28 cellular contexts compared by ENCODE assay signal in the genomic region with DNA sequence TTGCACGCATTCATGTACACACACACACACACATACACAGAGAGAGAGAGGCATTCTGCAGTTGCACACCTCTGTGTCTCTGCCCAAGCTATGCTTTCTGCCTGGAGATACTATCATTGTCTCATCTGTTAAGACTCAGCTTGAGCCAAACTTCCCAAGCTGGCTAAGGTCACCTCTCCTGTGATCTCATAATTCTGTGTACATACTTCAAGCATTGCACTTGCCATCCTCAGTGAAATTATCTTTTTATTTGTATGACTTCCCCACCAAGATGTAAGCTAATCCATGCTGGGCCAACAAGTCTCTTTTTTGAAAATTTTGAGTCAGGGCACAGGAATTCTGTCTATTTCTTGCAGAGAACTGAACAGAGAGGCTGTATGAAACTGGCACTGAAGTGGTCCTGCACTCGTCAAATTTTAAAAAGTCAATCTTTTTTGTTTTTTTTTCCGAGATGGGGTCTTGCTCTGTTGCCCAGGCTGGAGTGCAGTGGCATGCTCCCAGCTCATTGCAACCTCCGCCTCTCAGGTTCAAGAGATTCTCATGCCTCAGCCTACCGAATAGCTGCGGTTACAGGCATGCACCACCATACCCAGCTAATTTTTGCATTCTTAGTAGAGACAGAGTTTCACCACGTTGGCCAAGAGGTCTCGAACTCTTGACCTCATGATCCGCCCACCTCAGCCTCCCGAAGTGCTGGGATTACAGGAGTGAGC. TPM values are rescaled to one million over a fixed set of nuclear protein-coding genes. Genes with fewer than 3 reads are reported as not detected.
A peak's percentile ranks its signal among the peaks of the same experiment; 100 is the strongest.
DNase-seq lines count a peak whose midpoint lies in the region; ATAC-seq and TF ChIP-seq lines count a peak whose summit lies in the region.
"Had no signal": no experiment of that assay in that cellular context is flagged by ENCODE, and none has a peak within 500 bp of the region (broad histone marks: within the 10 kb centered on the region; RNA-seq: fewer than 3 reads in every experiment).

No MANE protein-coding gene starts in this region.

- 77 to 78% methylated on average over 10 of the region's 10 CpGs for WGBS in GM23248 (ENCODE audit: low coverage in 1 of 2, low lambda C conversion rate in 2 of 2, missing lambda C conversion rate in 2 of 2), 2 experiments

- H3K27ac ChIP-seq in GM23248: peak overlapping the region; percentile 25; the same call in 1 of the 2 replicates
- H3K27ac ChIP-seq in parathyroid adenoma: peak overlapping the region; percentile 15
- no peak overlapping the region for H3K27ac ChIP-seq in naive thymus-derived CD4-positive, alpha-beta T cell (ENCODE audit: low read depth, low read length)
- H3K27ac ChIP-seq in coronary artery: peak overlapping the region in 1 of 2 donors; percentile 2
- H3K27ac ChIP-seq: HL-60, PC-9, transverse colon had no signal

- in situ Hi-C loops in GM23248 (cut with MboI): no loop called here

- no peaks in the 10 kb centered on the region for H4K20me1 ChIP-seq in GM23248 (ENCODE audit: insufficient read depth)

- no peaks in the 10 kb centered on the region for H3K36me3 ChIP-seq in GM23248 (ENCODE audit: low read depth)
- H3K36me3 ChIP-seq in adipocyte (ENCODE audit: control insufficient read depth, insufficient read depth, low read length, severe bottlenecking): peaks cover 11% of the 10 kb centered on the region
- no peaks in the 10 kb centered on the region for H3K36me3 ChIP-seq in parathyroid adenoma (ENCODE audit: control insufficient read depth, insufficient read depth, low read length)
- H3K36me3 ChIP-seq in naive thymus-derived CD4-positive, alpha-beta T cell (ENCODE audit: control insufficient read depth in 2 of 3, insufficient read depth in 3 of 3, low read length in 3 of 3): no peaks in the 10 kb centered on the region
- H3K36me3 ChIP-seq: transverse colon had no signal

- H3F3A ChIP-seq in GM23248 (ENCODE audit: insufficient read depth): peaks cover 38% of the 10 kb centered on the region

- DNase-seq in GM23248 (peak; percentile 70), adipocyte (ENCODE audit: low read depth) (peak; percentile 48), fibroblast of mammary gland (ENCODE audit: low read depth) (peak; percentile 76), DMS79 (lab: John Stamatoyannopoulos, UW) (no peak), coronary artery (ENCODE audit: low spot score) (no peak)
- DNase-seq in naive thymus-derived CD4-positive, alpha-beta T cell: no peak
- DNase-seq: activated B cell treated with CpG ODN at 0.5 μM for 24 hours; activated naive CD4-positive, alpha-beta T cell treated with anti-CD3 and anti-CD28 coated beads for 36 hours; amygdala; CD8-positive, alpha-beta memory T cell; GDM1; H7; hippocampal formation; left ventricle myocardium superior; NCI-H1436 treated with DMSO at 0.1 percent for 48 hours; NCI-H510A treated with DMSO at 0.1 percent for 48 hours; NK-92 treated with Interleukin-12 subunit alpha and Interleukin-12 subunit beta, amount 100 ng/mL, for 24 hours; PC-9; psoas muscle; SHP77; stimulated activated CD8-positive, alpha-beta memory T cell treated with anti-CD3 and anti-CD28 coated beads, Interleukin-4, amount 100 ng/mL, for 48 hours; T-helper 9 cell; transverse colon had no signal

- H2AFZ ChIP-seq in GM23248: no peak overlapping the region
- no peak overlapping the region for H2AFZ ChIP-seq in parathyroid adenoma
- H2AFZ ChIP-seq: PC-9 had no signal

- H3K27ac Mint-ChIP-seq in naive thymus-derived CD4-positive, alpha-beta T cell: no peak overlapping the region
- H3K27ac Mint-ChIP-seq: activated B cell treated with CpG ODN at 0.5 μM for 24 hours; activated naive CD4-positive, alpha-beta T cell treated with anti-CD3 and anti-CD28 coated beads for 36 hours; CD8-positive, alpha-beta memory T cell; IgD-negative memory B cell had no signal

- intact Hi-C loops in naive thymus-derived CD4-positive, alpha-beta T cell (cut with micrococcal nuclease): no loop called here

- no peak overlapping the region for H3K4me3 Mint-ChIP-seq in naive thymus-derived CD4-positive, alpha-beta T cell
- H3K4me3 Mint-ChIP-seq: activated B cell treated with CpG ODN at 0.5 μM for 24 hours; activated naive CD4-positive, alpha-beta T cell treated with anti-CD3 and anti-CD28 coated beads for 36 hours; CD8-positive, alpha-beta memory T cell had no signal

- H3K4me2 ChIP-seq in GM23248 (ENCODE audit: unreplicated experiment): no peak overlapping the region
- no peak overlapping the region for H3K4me2 ChIP-seq in parathyroid adenoma (ENCODE audit: low read length)
- H3K4me2 ChIP-seq: PC-9 had no signal

- no peak for TF ChIP-seq CTCF in fibroblast of mammary gland (conservative IDR thresholded peaks at IDR 0.05; ENCODE audit: control insufficient read depth, insufficient read depth, low read depth, low read length)
- no peak for TF ChIP-seq CTCF in parathyroid adenoma (IDR thresholded peaks at IDR 0.05)
- TF ChIP-seq CTCF in coronary artery (IDR thresholded peaks at IDR 0.05): no peak

- no peaks in the 10 kb centered on the region for H3K4me1 Mint-ChIP-seq in naive thymus-derived CD4-positive, alpha-beta T cell
- H3K4me1 Mint-ChIP-seq: activated B cell treated with CpG ODN at 0.5 μM for 24 hours; CD8-positive, alpha-beta memory T cell; IgD-negative memory B cell had no signal

- H3K9me3 Mint-ChIP-seq in naive thymus-derived CD4-positive, alpha-beta T cell: peaks cover 0 to 3% (median 0%) of the 10 kb centered on the region in 11 donors
- H3K9me3 Mint-ChIP-seq: activated B cell treated with CpG ODN at 0.5 μM for 24 hours; activated naive CD4-positive, alpha-beta T cell treated with anti-CD3 and anti-CD28 coated beads for 36 hours had no signal

- no peak for ATAC-seq in naive thymus-derived CD4-positive, alpha-beta T cell
- ATAC-seq in GM19023 (IDR thresholded peaks at IDR 0.05; ENCODE audit: unreplicated experiment): no peak
- ATAC-seq: gastroesophageal sphincter, left ventricle myocardium superior, psoas muscle had no signal

- POLR2A ChIA-PET in naive thymus-derived CD4-positive, alpha-beta T cell (lab: Charles Lee): no interaction called here

- CTCF ChIA-PET in naive thymus-derived CD4-positive, alpha-beta T cell (lab: Charles Lee): no interaction called here

- H3K9ac ChIP-seq in GM23248: no peak overlapping the region
- no peak overlapping the region for H3K9ac ChIP-seq in adipocyte (ENCODE audit: low read length)
- H3K9ac ChIP-seq in parathyroid adenoma: no peak overlapping the region

- no peak overlapping the region for H3K4me3 ChIP-seq in GM23248
- H3K4me3 ChIP-seq in adipocyte (ENCODE audit: low read length): no peak overlapping the region
- no peak overlapping the region for H3K4me3 ChIP-seq in fibroblast of mammary gland (ENCODE audit: control insufficient read depth, low read depth, low read length)
- no peak overlapping the region for H3K4me3 ChIP-seq in parathyroid adenoma (ENCODE audit: low read depth, low read length)
- H3K4me3 ChIP-seq in naive thymus-derived CD4-positive, alpha-beta T cell (ENCODE audit: low read length): no peak overlapping the region
- H3K4me3 ChIP-seq in coronary artery: no peak overlapping the region
- H3K4me3 ChIP-seq: gastroesophageal sphincter, PC-9, psoas muscle, transverse colon had no signal

- H3K27me3 ChIP-seq in GM23248 (replicated peaks; ENCODE audit: insufficient read depth) (no peaks in the 10 kb centered on the region), adipocyte (replicated peaks; ENCODE audit: control insufficient read depth, insufficient read depth, low read length) (no peaks in the 10 kb centered on the region), parathyroid adenoma (ENCODE audit: control insufficient read depth, insufficient read depth, low read length) (no peaks in the 10 kb centered on the region)
- no peaks in the 10 kb centered on the region for H3K27me3 ChIP-seq in naive thymus-derived CD4-positive, alpha-beta T cell (ENCODE audit: control insufficient read depth in 2 of 2, insufficient read depth in 2 of 2, low read length in 2 of 2)
- H3K27me3 ChIP-seq: gastroesophageal sphincter, transverse colon had no signal

- H3K9me2 ChIP-seq in GM23248 (ENCODE audit: insufficient read depth): no peaks in the 10 kb centered on the region

- H3K9me3 ChIP-seq in GM23248 (ENCODE audit: low read depth) (no peaks in the 10 kb centered on the region), adipocyte (ENCODE audit: control insufficient read depth, low read length) (no peaks in the 10 kb centered on the region), parathyroid adenoma (ENCODE audit: control insufficient read depth, low read length) (no peaks in the 10 kb centered on the region)
- no peaks in the 10 kb centered on the region for H3K9me3 ChIP-seq in naive thymus-derived CD4-positive, alpha-beta T cell (ENCODE audit: control insufficient read depth in 2 of 3, low read length in 3 of 3)
- H3K9me3 ChIP-seq: gastroesophageal sphincter, psoas muscle, transverse colon had no signal

- no peaks in the 10 kb centered on the region for H3K36me3 Mint-ChIP-seq in naive thymus-derived CD4-positive, alpha-beta T cell
- H3K36me3 Mint-ChIP-seq: IgD-negative memory B cell had no signal

- H3K79me2 ChIP-seq in GM23248 (ENCODE audit: insufficient read depth) (no peaks in the 10 kb centered on the region), parathyroid adenoma (no peaks in the 10 kb centered on the region)

- peaks cover 60% of the 10 kb centered on the region for H3K4me1 ChIP-seq in GM23248 (ENCODE audit: insufficient read depth)
- H3K4me1 ChIP-seq in adipocyte (ENCODE audit: control insufficient read depth, insufficient read depth, low read length): peaks cover 66% of the 10 kb centered on the region
- peaks cover 8% of the 10 kb centered on the region for H3K4me1 ChIP-seq in parathyroid adenoma
- no peaks in the 10 kb centered on the region for H3K4me1 ChIP-seq in naive thymus-derived CD4-positive, alpha-beta T cell (ENCODE audit: control insufficient read depth in 2 of 2, insufficient read depth in 2 of 2, low read length in 2 of 2)

- peaks cover 0 to 5% (median 0%) of the 10 kb centered on the region in 5 donors for H3K27me3 Mint-ChIP-seq in naive thymus-derived CD4-positive, alpha-beta T cell
- H3K27me3 Mint-ChIP-seq: activated B cell treated with CpG ODN at 0.5 μM for 24 hours; CD8-positive, alpha-beta memory T cell; IgD-negative memory B cell had no signal

RNA-seq across cellular contexts. Expression of a gene that starts 44.3 kb away (rescaled TPM):
- 20.5 and 25.3 TPM in 2 replicates for total RNA-seq in GM23248 (2014; rRNA removed; shearing (Covaris generic))
- 6.1 and 6.8 TPM in 2 replicates for polyA plus RNA-seq in GM23248 (2016; fragmentation: Nextera tagmentation; extraction: Ambion mirVana)
- 1 to 10 TPM in 1 of 5 experiments, under 1 TPM in 3, not detected in 1; 0.19 to 2.8 (median 0.46) TPM for total RNA-seq in naive thymus-derived CD4-positive, alpha-beta T cell
- not detected for polyA plus RNA-seq in naive thymus-derived CD4-positive, alpha-beta T cell
- total RNA-seq: activated B cell treated with CpG ODN at 0.5 μM for 24 hours; activated naive CD4-positive, alpha-beta T cell treated with anti-CD3 and anti-CD28 coated beads for 36 hours; CD8-positive, alpha-beta memory T cell had no signal
- polyA plus RNA-seq: CD8-positive, alpha-beta memory T cell; IgD-negative memory B cell had no signal

Comparison
In these comparisons a context has a peak if more than half of its experiments do, and no peak if none do; other contexts are left out.
1. DNase-seq: peak in GM23248 (single experiment), adipocyte (single experiment) and fibroblast of mammary gland (single experiment); none in naive thymus-derived CD4-positive, alpha-beta T cell (0 of 9), DMS79 (single experiment) and coronary artery (single experiment).